ENCODE assay signal across 1 cellular context in the genomic region with DNA sequence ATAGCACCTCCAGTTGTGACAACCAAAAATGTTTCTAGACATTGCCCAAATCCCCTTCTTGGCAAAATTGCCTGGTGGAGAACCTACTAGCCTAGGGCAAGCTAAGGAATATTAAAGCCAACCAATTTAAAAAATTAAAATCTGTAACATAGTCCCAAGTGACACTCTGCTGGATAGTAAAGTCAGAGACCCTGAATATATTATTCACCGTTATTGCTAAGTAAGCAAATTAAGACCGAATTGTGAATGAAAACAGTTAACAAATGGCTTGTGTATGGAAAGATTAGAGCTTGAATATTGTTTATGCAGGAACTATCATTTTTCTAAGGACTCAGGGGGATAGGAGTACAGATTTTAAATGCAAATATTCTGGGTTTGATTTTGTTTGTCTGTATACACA.
TF ChIP-seq lines count a peak whose summit lies in the region.

No MANE protein-coding gene starts in this region.

TF ChIP-seq in HepG2, 621 proteins besides CTCF, POLR2A, EP300 and RAD21 (continued from another document):
- no peak for TF ChIP-seq GATAD1 (CRISPR knock-in tag; IDR thresholded peaks at IDR 0.05)
- TF ChIP-seq MAFK (conservative IDR thresholded peaks at IDR 0.05 in 1 of 2, IDR thresholded peaks at IDR 0.05 in 1 of 2; ENCODE audit: low read length in 2 of 2), result peak; percentile 68 to 84; a peak in 3 of 4 replicates
